In the genomic region with DNA sequence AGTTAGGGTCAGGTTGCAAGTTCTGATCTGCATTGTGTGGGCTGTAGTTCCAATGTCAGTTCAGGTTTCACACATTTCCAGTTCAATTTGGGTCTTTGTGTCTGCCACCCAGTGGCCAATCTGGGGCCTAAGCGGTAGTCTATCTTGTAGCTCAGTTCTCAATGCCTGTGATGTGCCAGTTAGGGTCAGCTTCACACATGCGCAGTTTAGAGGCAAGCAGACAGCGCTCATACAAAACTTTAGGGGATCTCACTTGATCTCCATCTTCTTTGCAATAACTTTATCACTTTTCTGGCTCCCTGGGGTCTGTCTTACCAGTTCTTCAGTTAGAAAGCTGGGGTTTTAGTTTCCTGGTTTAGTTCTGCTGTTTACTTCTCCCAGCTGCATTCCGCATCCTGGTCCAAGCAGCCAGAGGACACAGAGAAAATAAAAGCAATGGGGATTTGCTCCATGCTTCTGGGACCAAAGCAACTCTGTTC, we compare ENCODE assay signal across 9 cellular contexts. TPM values are rescaled to one million over a fixed set of nuclear protein-coding genes. Genes with fewer than 3 reads are reported as not detected.
DNase-seq lines count a peak whose midpoint lies in the region; ATAC-seq and TF ChIP-seq lines count a peak whose summit lies in the region.
"Had no signal": no experiment of that assay in that cellular context is flagged by ENCODE, and none has a peak within 500 bp of the region (broad histone marks: within the 10 kb centered on the region; RNA-seq: fewer than 3 reads in every experiment).

No MANE protein-coding gene starts in this region.

- no peaks in the 10 kb centered on the region for H3K9me2 ChIP-seq in PC-9 (ENCODE audit: insufficient read depth)

- H3K27ac Mint-ChIP-seq in activated T-helper 1 cell treated with anti-CD3 and anti-CD28 coated beads, Interleukin-12 subunit alpha, Interleukin-12 subunit beta, Interleukin-2, Interleukin-4 antibody, amounts not matched to agents 30 ng/mL and 10 ng/mL and 1 ng/mL, durations not matched to agents 14 hours and 24 hours and 36 hours = no peak overlapping the region
- H3K27ac Mint-ChIP-seq in neural crest cell (ENCODE audit: unreplicated experiment) = no peak overlapping the region
- H3K27ac Mint-ChIP-seq: activated naive CD8-positive, alpha-beta T cell had no signal

- peaks cover 4% of the 10 kb centered on the region for H3K4me1 Mint-ChIP-seq in activated T-helper 1 cell treated with anti-CD3 and anti-CD28 coated beads, Interleukin-12 subunit alpha, Interleukin-12 subunit beta, Interleukin-2, Interleukin-4 antibody, amounts not matched to agents 30 ng/mL and 10 ng/mL and 1 ng/mL, durations not matched to agents 14 hours and 24 hours and 36 hours (ENCODE audit: low read depth)
- peaks cover 7% of the 10 kb centered on the region for H3K4me1 Mint-ChIP-seq in neural crest cell

- H3K27me3 Mint-ChIP-seq in activated T-helper 1 cell treated with anti-CD3 and anti-CD28 coated beads, Interleukin-12 subunit alpha, Interleukin-12 subunit beta, Interleukin-2, Interleukin-4 antibody, amounts not matched to agents 30 ng/mL and 10 ng/mL and 1 ng/mL, durations not matched to agents 14 hours and 24 hours and 36 hours (ENCODE audit: insufficient read depth) = no peaks in the 10 kb centered on the region
- H3K27me3 Mint-ChIP-seq in neural crest cell (ENCODE audit: low read depth) = no peaks in the 10 kb centered on the region

- H3K36me3 ChIP-seq in PC-9 (ENCODE audit: low read depth) = no peaks in the 10 kb centered on the region

- H2AFZ ChIP-seq in PC-9 = no peak overlapping the region

- H3K9me3 ChIP-seq in PC-9 (ENCODE audit: insufficient read depth, low read depth) = no peaks in the 10 kb centered on the region; the same call in none of the 2 replicates

- H3K4me2 ChIP-seq in PC-9 = no peak overlapping the region

- peaks cover 14% of the 10 kb centered on the region for H3K9me3 Mint-ChIP-seq in activated T-helper 1 cell treated with anti-CD3 and anti-CD28 coated beads, Interleukin-12 subunit alpha, Interleukin-12 subunit beta, Interleukin-2, Interleukin-4 antibody, amounts not matched to agents 30 ng/mL and 10 ng/mL and 1 ng/mL, durations not matched to agents 14 hours and 24 hours and 36 hours
- peaks cover 10% of the 10 kb centered on the region for H3K9me3 Mint-ChIP-seq in neural crest cell

- H3K4me3 Mint-ChIP-seq in activated T-helper 1 cell treated with anti-CD3 and anti-CD28 coated beads, Interleukin-12 subunit alpha, Interleukin-12 subunit beta, Interleukin-2, Interleukin-4 antibody, amounts not matched to agents 30 ng/mL and 10 ng/mL and 1 ng/mL, durations not matched to agents 14 hours and 24 hours and 36 hours = no peak overlapping the region
- H3K4me3 Mint-ChIP-seq in neural crest cell = peak overlapping the region; percentile 2
- H3K4me3 Mint-ChIP-seq: activated naive CD8-positive, alpha-beta T cell had no signal

- POLR2A ChIA-PET in PC-9 (lab: Charles Lee; ENCODE audit: unreplicated experiment) = no interaction called here

- no peaks in the 10 kb centered on the region for H3K79me2 ChIP-seq in PC-9 (ENCODE audit: low read depth)

- no peaks in the 10 kb centered on the region for H3K4me1 ChIP-seq in PC-9 (replicated peaks; ENCODE audit: insufficient read depth)

- H3K4me3 ChIP-seq in PC-9 = no peak overlapping the region

- intact Hi-C loops in PC-9 (cut with micrococcal nuclease; ENCODE audit: unreplicated experiment) = no loop called here
- intact Hi-C loops in activated T-helper 1 cell treated with anti-CD3 and anti-CD28 coated beads, Interleukin-12 subunit alpha, Interleukin-12 subunit beta, Interleukin-2, Interleukin-4 antibody, amounts not matched to agents 30 ng/mL and 10 ng/mL and 1 ng/mL, durations not matched to agents 14 hours and 24 hours and 36 hours (cut with micrococcal nuclease) = loop anchor here (1.0 to 5.0 kb wide), 5 partner anchors 11 to 349 kb away; a partner anchor contains a TSS

- H4K20me1 ChIP-seq in PC-9 (ENCODE audit: insufficient read depth) = no peaks in the 10 kb centered on the region

- no peak overlapping the region for H3K27ac ChIP-seq in PC-9
- H3K27ac ChIP-seq in temporal lobe (ENCODE audit: low read depth, low read length) = peak overlapping the region; percentile 54

- no peaks in the 10 kb centered on the region for H3F3A ChIP-seq in PC-9 (ENCODE audit: insufficient read depth, low read depth)

- TF ChIP-seq CTCF in PC-9 (conservative IDR thresholded peaks at IDR 0.05) (peak; percentile 48), neural crest cell (conservative IDR thresholded peaks at IDR 0.05) (peak; percentile 76)

- H3K36me3 Mint-ChIP-seq in activated T-helper 1 cell treated with anti-CD3 and anti-CD28 coated beads, Interleukin-12 subunit alpha, Interleukin-12 subunit beta, Interleukin-2, Interleukin-4 antibody, amounts not matched to agents 30 ng/mL and 10 ng/mL and 1 ng/mL, durations not matched to agents 14 hours and 24 hours and 36 hours (ENCODE audit: low read depth) = peaks cover 3% of the 10 kb centered on the region
- H3K36me3 Mint-ChIP-seq in neural crest cell (ENCODE audit: low read depth) = peaks cover 8% of the 10 kb centered on the region

- CTCF ChIA-PET in PC-9 (lab: Charles Lee) = interaction anchor here (0.6 kb wide), 1 partner anchor 617 kb away, joined by 4 read pairs; no protein-coding TSS in a partner anchor

- H3K27me3 ChIP-seq in PC-9 (ENCODE audit: insufficient read depth, low read depth) = no peaks in the 10 kb centered on the region

- no TSS peak for BruUV-seq in PC-9 (replicated peaks; lab: Mats Ljungman, UMichigan)

- DNase-seq in DMS114 treated with DMSO at 0.1 percent for 48 hours (lab: John Stamatoyannopoulos, UW; ENCODE audit: unreplicated experiment) (peak; percentile 20), HuH-7 (ENCODE audit: low spot score) (peak; percentile 48), PC-9 (peak in 1 of 2 experiments; percentile 27), fibroblast of the conjunctiva (ENCODE audit: low read depth) (peak; percentile 82), neural crest cell (ENCODE audit: low read depth, low spot score) (peak; percentile 50)
- DNase-seq in activated T-helper 1 cell treated with anti-CD3 and anti-CD28 coated beads, Interleukin-12 subunit alpha, Interleukin-12 subunit beta, Interleukin-2, Interleukin-4 antibody, amounts not matched to agents 30 ng/mL and 10 ng/mL and 1 ng/mL, durations not matched to agents 14 hours and 24 hours and 36 hours (ENCODE audit: low spot score) = peak; percentile 26

- ATAC-seq in GM21515 (IDR thresholded peaks at IDR 0.05; ENCODE audit: unreplicated experiment) = peak; percentile 94

RNA-seq across cellular contexts. Expression of a gene that starts 11.0 kb away (rescaled TPM):
- 20.9 and 33.9 TPM in 2 replicates for total RNA-seq in PC-9 (2021)
- total RNA-seq in activated T-helper 1 cell treated with anti-CD3 and anti-CD28 coated beads, Interleukin-12 subunit alpha, Interleukin-12 subunit beta, Interleukin-2, Interleukin-4 antibody, amounts not matched to agents 30 ng/mL and 10 ng/mL and 1 ng/mL, durations not matched to agents 14 hours and 24 hours and 36 hours = 56.4 and 56.6 TPM in 2 replicates
- total RNA-seq in neural crest cell = 89.3 and 91.0 TPM in 2 replicates
- total RNA-seq in temporal lobe = 66.6 TPM

RNA-seq across cellular contexts. Expression of a gene that starts 22.0 kb away (rescaled TPM):
- 1.9 and 2.0 TPM in 2 replicates for total RNA-seq in PC-9 (2021)
- total RNA-seq in activated T-helper 1 cell treated with anti-CD3 and anti-CD28 coated beads, Interleukin-12 subunit alpha, Interleukin-12 subunit beta, Interleukin-2, Interleukin-4 antibody, amounts not matched to agents 30 ng/mL and 10 ng/mL and 1 ng/mL, durations not matched to agents 14 hours and 24 hours and 36 hours = 0.56 and 0.60 TPM in 2 replicates
- 2.9 and 3.6 TPM in 2 replicates for total RNA-seq in neural crest cell
- total RNA-seq in temporal lobe = 3.2 TPM
